21 cellular contexts compared by ENCODE assay signal in genomic region chr4:21454196-21454595, GRCh38.
"Had no signal": no experiment of that assay in that cellular context is flagged by ENCODE, and none has a peak within 500 bp of the region (broad histone marks: within the 10 kb centered on the region; RNA-seq: fewer than 3 reads in every experiment).

No MANE protein-coding gene starts in this region.

- ATAC-seq: HepG2 had no signal

- FAIRE-seq: HepG2 had no signal

- DNase-seq: IMR-90, Karpas-422, KG1, MG63, NCI-H1105, NCI-H1417, NCI-H1436 treated with DMSO at 0.1 percent for 48 hours, NCI-H1694, NCI-H187 treated with DMSO at 0.1 percent for 48 hours, NCI-H2029 treated with DMSO at 0.1 percent for 48 hours, NCI-H2171, NCI-H226, NCI-H446, NCI-H510A, NCI-H524 treated with DMSO at 0.1 percent for 48 hours, NCI-H69, NCI-H774, SHP77, SK-N-SH, SW 1271 had no signal
